In the genomic region with DNA sequence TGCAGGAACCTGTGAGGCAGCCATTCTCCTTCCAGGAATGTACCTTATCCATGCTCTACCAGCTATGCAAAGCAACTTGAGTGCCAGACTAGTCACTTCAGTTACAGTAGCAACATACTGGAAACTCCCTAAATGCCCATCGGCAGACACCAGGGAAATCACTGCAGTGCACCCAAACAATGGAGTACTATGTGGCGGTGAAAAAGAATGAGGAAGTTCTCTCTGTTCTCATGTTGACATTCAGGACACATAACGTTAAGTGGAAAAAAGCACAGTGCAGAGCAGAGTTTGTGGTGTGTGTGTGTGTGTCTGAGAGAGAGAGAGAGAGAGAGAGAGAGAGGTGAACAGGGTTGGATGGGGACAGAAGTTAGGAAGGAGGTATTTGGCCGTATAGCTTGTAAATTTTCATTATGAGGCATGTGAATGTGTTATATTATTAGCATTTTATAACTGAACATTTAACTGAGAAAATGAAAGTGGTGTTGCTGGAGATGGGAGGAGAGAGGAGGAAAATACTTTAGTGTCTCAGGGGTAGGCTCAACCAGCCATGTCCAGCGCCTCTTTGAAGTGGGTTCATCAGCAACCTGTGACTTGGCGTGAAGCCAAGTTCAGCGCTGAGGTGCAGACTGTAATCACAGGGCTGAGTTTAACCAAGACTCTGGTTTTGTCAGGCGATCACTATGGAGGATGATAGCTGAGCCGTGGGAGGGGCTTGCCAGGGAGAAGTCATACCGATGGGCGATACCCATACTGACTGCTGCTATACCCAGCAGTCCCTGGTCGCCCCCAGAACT, we compare ENCODE assay signal across 8 cellular contexts. TPM values are rescaled to one million over a fixed set of nuclear protein-coding genes. Genes with fewer than 3 reads are reported as not detected.
DNase-seq lines count a peak whose midpoint lies in the region; ATAC-seq and TF ChIP-seq lines count a peak whose summit lies in the region.

No MANE protein-coding gene starts in this region.

- peaks cover 28% of the 10 kb centered on the region for H3K4me1 Mint-ChIP-seq in CD14-positive monocyte

- intact Hi-C loops in spleen (cut with DNase I; ENCODE audit: low total_unique reads) = no loop called here
- intact Hi-C loops in CD14-positive monocyte (cut with micrococcal nuclease) = loop anchor here in 1 of 2 donors (1.0 kb wide), 1 partner anchor 35 kb away; no protein-coding TSS in a partner anchor

- peak overlapping the region in 1 of 7 donors; percentile 5 for H3K27ac Mint-ChIP-seq in CD14-positive monocyte

- no peak for TF ChIP-seq POLR2A in spleen (IDR thresholded peaks at IDR 0.05)

- H3K27me3 ChIP-seq in spleen (replicated peaks in 1 of 7) (peaks cover 0 to 39% (median 0%) of the 10 kb centered on the region in 7 donors), right atrium auricular region (peaks cover 0 to 4% of the 10 kb centered on the region in 2 donors)

- H3K27ac ChIP-seq in spleen = no peak overlapping the region
- no peak overlapping the region for H3K27ac ChIP-seq in right atrium auricular region

- TF ChIP-seq CTCF in GM20000 (IDR thresholded peaks at IDR 0.05; ENCODE audit: extremely low read depth, missing control alignments) (no peak), spleen (IDR thresholded peaks at IDR 0.05 in 8 of 11, conservative IDR thresholded peaks at IDR 0.05 in 3 of 11) (no peak), right atrium auricular region (IDR thresholded peaks at IDR 0.05) (no peak), CD14-positive monocyte (IDR thresholded peaks at IDR 0.05) (no peak)

- no peak for ATAC-seq in GM21515 (IDR thresholded peaks at IDR 0.05; ENCODE audit: unreplicated experiment)

- H3K9me3 ChIP-seq in spleen (no peaks in the 10 kb centered on the region), right atrium auricular region (no peaks in the 10 kb centered on the region)

- DNase-seq in COLO668 (lab: John Stamatoyannopoulos, UW; ENCODE audit: unreplicated experiment) (peak; percentile 92), GM20000 (ENCODE audit: low spot score) (peak; percentile 83), SW480 (ENCODE audit: low spot score) (peak; percentile 97), spleen (no peak), right atrium auricular region (ENCODE audit: low spot score) (no peak), CD14-positive monocyte (ENCODE audit: low spot score) (no peak)
- DNase-seq in Jurkat, Clone E6-1 (ENCODE audit: low read depth, low spot score) = peak; percentile 24

- H3K36me3 Mint-ChIP-seq in CD14-positive monocyte = peaks cover 15 to 19% of the 10 kb centered on the region in 2 donors

- WGBS in spleen, 5 donors = 47 to 55% (median 49%) methylated on average over 11 to 12 of the region's 12 CpGs

- H3K4me1 ChIP-seq in spleen (peaks cover 0 to 40% (median 26%) of the 10 kb centered on the region in 6 donors), right atrium auricular region (peaks cover 0 to 21% of the 10 kb centered on the region in 2 donors)

- peaks cover 0 to 2% (median 0%) of the 10 kb centered on the region in 7 donors for H3K9me3 Mint-ChIP-seq in CD14-positive monocyte

- H3K27me3 Mint-ChIP-seq in CD14-positive monocyte (ENCODE audit: low read depth in 3 of 3) = peaks cover 28 to 43% (median 36%) of the 10 kb centered on the region in 3 donors

- H3K4me3 Mint-ChIP-seq in CD14-positive monocyte = peak overlapping the region in 1 of 2 donors; percentile 42

- H3K4me3 ChIP-seq in Jurkat, Clone E6-1 (ENCODE audit: low read length) = no peak overlapping the region
- peak overlapping the region in 1 of 8 donors; percentile 31 for H3K4me3 ChIP-seq in spleen
- H3K4me3 ChIP-seq in right atrium auricular region = no peak overlapping the region

- H3K36me3 ChIP-seq in spleen (peaks cover 0 to 24% (median 5%) of the 10 kb centered on the region in 6 donors), right atrium auricular region (peaks cover 2% of the 10 kb centered on the region)

RNA-seq across cellular contexts. Expression of a gene that starts 17.3 kb away (rescaled TPM):
- polyA plus RNA-seq in Jurkat, Clone E6-1 (2012; ENCODE audit: insufficient read depth, insufficient read length) = 12.6 TPM
- total RNA-seq in spleen = 100 to 1,000 TPM; 147 to 297 (median 261) TPM
- 100 to 1,000 TPM in 2 of 3 donors, 10 to 100 TPM in 1; 90.2 to 410 (median 391) TPM for polyA plus RNA-seq in spleen
- total RNA-seq in right atrium auricular region = 10 to 100 TPM; 24.5 to 32.2 TPM
- 10 to 100 TPM; 41.5 to 50.8 TPM for polyA plus RNA-seq in CD14-positive monocyte

RNA-seq across cellular contexts. Expression of a gene that starts 46.0 kb away (rescaled TPM):
- not detected for polyA plus RNA-seq in Jurkat, Clone E6-1 (2012; ENCODE audit: insufficient read depth, insufficient read length)
- 10 to 100 TPM in 4 of 7 donors, 1 to 10 TPM in 3; 2.0 to 30.0 (median 10.5) TPM for total RNA-seq in spleen
- 10 to 100 TPM; 18.5 to 39.2 (median 25.4) TPM for polyA plus RNA-seq in spleen
- under 1 TPM in 1 of 2 donors, not detected in 1; 0.37 TPM for total RNA-seq in right atrium auricular region
- not detected for polyA plus RNA-seq in CD14-positive monocyte

RNA-seq across cellular contexts. Expression of a gene that starts 56.5 kb away (rescaled TPM):
- not detected for polyA plus RNA-seq in Jurkat, Clone E6-1 (2012; ENCODE audit: insufficient read depth, insufficient read length)
- total RNA-seq in spleen (not detected), right atrium auricular region (not detected)
- polyA plus RNA-seq in spleen (under 1 TPM in 2 of 3 donors, not detected in 1; 0.52 to 0.55 TPM), CD14-positive monocyte (not detected)

Comparison
In these comparisons a context has a peak if more than half of its experiments do, and no peak if none do; other contexts are left out.
1. DNase-seq: peak in COLO668 (single experiment), GM20000 (single experiment), Jurkat, Clone E6-1 (single experiment) and SW480 (single experiment); none in spleen (single experiment), right atrium auricular region (single experiment) and CD14-positive monocyte (single experiment).
2. RNA of a gene that starts 17.3 kb away (total RNA-seq): 147 to 297 TPM in spleen; 24.5 to 32.2 TPM in right atrium auricular region; every median in the first group is over 4 times any median in the second.